12 cellular contexts compared by ENCODE assay signal in the genomic region with DNA sequence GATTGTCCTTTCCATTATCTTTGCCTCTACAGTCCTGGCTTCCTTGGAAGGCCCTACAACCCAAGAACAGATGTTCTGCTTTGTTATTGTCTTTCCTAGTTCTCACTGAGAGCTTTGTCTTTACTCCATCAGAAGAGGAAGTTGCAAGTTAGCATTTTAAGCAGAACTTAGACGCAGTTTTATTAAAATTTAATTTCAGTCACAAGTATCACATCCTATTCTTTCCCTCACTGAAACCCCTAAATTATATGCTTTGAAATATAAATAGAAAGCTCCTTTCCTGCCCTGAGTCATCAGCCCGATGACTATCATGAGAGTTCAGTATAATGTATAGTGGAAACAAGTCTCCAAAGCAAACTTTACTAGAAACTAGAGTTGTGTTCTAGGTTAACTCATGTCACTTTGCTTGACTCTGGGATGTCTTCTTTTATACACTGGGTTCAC.
DNase-seq lines count a peak whose midpoint lies in the region; ATAC-seq and TF ChIP-seq lines count a peak whose summit lies in the region.
"Had no signal": no experiment of that assay in that cellular context is flagged by ENCODE, and none has a peak within 500 bp of the region (broad histone marks: within the 10 kb centered on the region; RNA-seq: fewer than 3 reads in every experiment).

No MANE protein-coding gene starts in this region.

- POLR2A ChIA-PET in PC-9 (lab: Charles Lee; ENCODE audit: unreplicated experiment): no interaction called here

- CTCF ChIA-PET in PC-9 (lab: Charles Lee): no interaction called here

- no peaks in the 10 kb centered on the region for H3K9me2 ChIP-seq in PC-9 (ENCODE audit: insufficient read depth)

- H3K36me3 ChIP-seq in PC-9 (ENCODE audit: low read depth): no peaks in the 10 kb centered on the region

- peaks cover 12% of the 10 kb centered on the region for H3K4me1 Mint-ChIP-seq in activated T-cell treated with anti-CD3 and anti-CD28 coated beads, Interleukin-2, amount 50 U/mL, for 72 hours (ENCODE audit: low read depth)
- peaks cover 13% of the 10 kb centered on the region for H3K4me1 Mint-ChIP-seq in activated T-cell treated with anti-CD3 and anti-CD28 coated beads, Interleukin-2, amount 50 U/mL, for 24 hours (ENCODE audit: low read depth)
- H3K4me1 Mint-ChIP-seq in stimulated activated effector memory CD8-positive, alpha-beta T cell treated with anti-CD3 and anti-CD28 coated beads, Interleukin-12 subunit alpha, Interleukin-12 subunit beta, amount 100 ng/mL, for 72 hours: no peaks in the 10 kb centered on the region

- H3K27ac ChIP-seq in PC-9: no peak overlapping the region

- no TSS peak for BruUV-seq in PC-9 (replicated peaks; lab: Mats Ljungman, UMichigan)

- no peaks in the 10 kb centered on the region for H3K79me2 ChIP-seq in PC-9 (ENCODE audit: low read depth)

- no peaks in the 10 kb centered on the region for H3K9me3 ChIP-seq in PC-9 (ENCODE audit: insufficient read depth, low read depth)

- H3K27me3 Mint-ChIP-seq in activated T-cell treated with anti-CD3 and anti-CD28 coated beads, Interleukin-2, amount 50 U/mL, for 72 hours (ENCODE audit: low read depth): no peaks in the 10 kb centered on the region
- H3K27me3 Mint-ChIP-seq in activated T-cell treated with anti-CD3 and anti-CD28 coated beads, Interleukin-2, amount 50 U/mL, for 24 hours: no peaks in the 10 kb centered on the region
- H3K27me3 Mint-ChIP-seq: progenitor cell of endocrine pancreas had no signal

- H2AFZ ChIP-seq in PC-9: no peak overlapping the region

- H3K4me3 Mint-ChIP-seq in activated T-cell treated with anti-CD3 and anti-CD28 coated beads, Interleukin-2, amount 50 U/mL, for 72 hours: no peak overlapping the region
- H3K4me3 Mint-ChIP-seq in activated T-cell treated with anti-CD3 and anti-CD28 coated beads, Interleukin-2, amount 50 U/mL, for 24 hours: no peak overlapping the region
- H3K4me3 Mint-ChIP-seq in stimulated activated effector memory CD8-positive, alpha-beta T cell treated with anti-CD3 and anti-CD28 coated beads, Interleukin-12 subunit alpha, Interleukin-12 subunit beta, amount 100 ng/mL, for 72 hours: no peak overlapping the region

- H3K27ac Mint-ChIP-seq in activated T-cell treated with anti-CD3 and anti-CD28 coated beads, Interleukin-2, amount 50 U/mL, for 72 hours: no peak overlapping the region
- no peak overlapping the region for H3K27ac Mint-ChIP-seq in activated T-cell treated with anti-CD3 and anti-CD28 coated beads, Interleukin-2, amount 50 U/mL, for 24 hours
- H3K27ac Mint-ChIP-seq in stimulated activated effector memory CD8-positive, alpha-beta T cell treated with anti-CD3 and anti-CD28 coated beads, Interleukin-12 subunit alpha, Interleukin-12 subunit beta, amount 100 ng/mL, for 72 hours: no peak overlapping the region
- H3K27ac Mint-ChIP-seq: progenitor cell of endocrine pancreas had no signal

- DNase-seq in activated T-cell treated with anti-CD3 and anti-CD28 coated beads, Interleukin-2, amount 50 U/mL, for 72 hours: no peak
- no peak for DNase-seq in activated T-cell treated with anti-CD3 and anti-CD28 coated beads, Interleukin-2, amount 50 U/mL, for 24 hours
- DNase-seq in MV-4-11 (lab: John Stamatoyannopoulos, UW) (peak; percentile 83), NCI-H2107 treated with DMSO at 0.1 percent for 48 hours (lab: John Stamatoyannopoulos, UW; ENCODE audit: unreplicated experiment) (no peak), PC-9 (no peak), amygdala (lab: John Stamatoyannopoulos, UW) (no peak)
- DNase-seq in stimulated activated effector memory CD8-positive, alpha-beta T cell treated with anti-CD3 and anti-CD28 coated beads, Interleukin-12 subunit alpha, Interleukin-12 subunit beta, amount 100 ng/mL, for 72 hours (ENCODE audit: low spot score in 2 of 2): no peak
- DNase-seq: activated gamma-delta T cell; head of caudate nucleus; stimulated activated naive CD4-positive, alpha-beta T cell treated with Interleukin-2 at 50 U/mL for 16 hours had no signal

- H3K4me1 ChIP-seq in PC-9 (replicated peaks; ENCODE audit: insufficient read depth): no peaks in the 10 kb centered on the region

- H3F3A ChIP-seq in PC-9 (ENCODE audit: insufficient read depth, low read depth): no peaks in the 10 kb centered on the region

- H3K27me3 ChIP-seq in PC-9 (ENCODE audit: insufficient read depth, low read depth): no peaks in the 10 kb centered on the region

- peaks cover 0 to 4% of the 10 kb centered on the region in 2 donors for H3K36me3 Mint-ChIP-seq in activated T-cell treated with anti-CD3 and anti-CD28 coated beads, Interleukin-2, amount 50 U/mL, for 72 hours (ENCODE audit: insufficient read depth in 2 of 2)
- no peaks in the 10 kb centered on the region for H3K36me3 Mint-ChIP-seq in activated T-cell treated with anti-CD3 and anti-CD28 coated beads, Interleukin-2, amount 50 U/mL, for 24 hours (ENCODE audit: low read depth)
- H3K36me3 Mint-ChIP-seq in stimulated activated effector memory CD8-positive, alpha-beta T cell treated with anti-CD3 and anti-CD28 coated beads, Interleukin-12 subunit alpha, Interleukin-12 subunit beta, amount 100 ng/mL, for 72 hours: no peaks in the 10 kb centered on the region

- H4K20me1 ChIP-seq in PC-9 (ENCODE audit: insufficient read depth): no peaks in the 10 kb centered on the region

- no peak for TF ChIP-seq CTCF in PC-9 (conservative IDR thresholded peaks at IDR 0.05)

- H3K4me2 ChIP-seq in PC-9: no peak overlapping the region

- H3K4me3 ChIP-seq in PC-9: no peak overlapping the region

- peak; percentile 65 to 75 for ATAC-seq in activated T-cell treated with anti-CD3 and anti-CD28 coated beads, Interleukin-2, amount 50 U/mL, for 72 hours (replicated peaks in 1 of 2)
- peak; percentile 83 for ATAC-seq in HG02798 (IDR thresholded peaks at IDR 0.05; ENCODE audit: poor library complexity, unreplicated experiment)
- peak; percentile 61 for ATAC-seq in stimulated activated effector memory CD8-positive, alpha-beta T cell treated with anti-CD3 and anti-CD28 coated beads, Interleukin-12 subunit alpha, Interleukin-12 subunit beta, amount 100 ng/mL, for 72 hours

- intact Hi-C loops in PC-9 (cut with micrococcal nuclease; ENCODE audit: unreplicated experiment): no loop called here

- peaks cover 3 to 4% of the 10 kb centered on the region in 2 donors for H3K9me3 Mint-ChIP-seq in activated T-cell treated with anti-CD3 and anti-CD28 coated beads, Interleukin-2, amount 50 U/mL, for 72 hours
- no peaks in the 10 kb centered on the region for H3K9me3 Mint-ChIP-seq in activated T-cell treated with anti-CD3 and anti-CD28 coated beads, Interleukin-2, amount 50 U/mL, for 24 hours
- no peaks in the 10 kb centered on the region for H3K9me3 Mint-ChIP-seq in stimulated activated effector memory CD8-positive, alpha-beta T cell treated with anti-CD3 and anti-CD28 coated beads, Interleukin-12 subunit alpha, Interleukin-12 subunit beta, amount 100 ng/mL, for 72 hours
